25 cellular contexts compared by ENCODE assay signal in the genomic region with DNA sequence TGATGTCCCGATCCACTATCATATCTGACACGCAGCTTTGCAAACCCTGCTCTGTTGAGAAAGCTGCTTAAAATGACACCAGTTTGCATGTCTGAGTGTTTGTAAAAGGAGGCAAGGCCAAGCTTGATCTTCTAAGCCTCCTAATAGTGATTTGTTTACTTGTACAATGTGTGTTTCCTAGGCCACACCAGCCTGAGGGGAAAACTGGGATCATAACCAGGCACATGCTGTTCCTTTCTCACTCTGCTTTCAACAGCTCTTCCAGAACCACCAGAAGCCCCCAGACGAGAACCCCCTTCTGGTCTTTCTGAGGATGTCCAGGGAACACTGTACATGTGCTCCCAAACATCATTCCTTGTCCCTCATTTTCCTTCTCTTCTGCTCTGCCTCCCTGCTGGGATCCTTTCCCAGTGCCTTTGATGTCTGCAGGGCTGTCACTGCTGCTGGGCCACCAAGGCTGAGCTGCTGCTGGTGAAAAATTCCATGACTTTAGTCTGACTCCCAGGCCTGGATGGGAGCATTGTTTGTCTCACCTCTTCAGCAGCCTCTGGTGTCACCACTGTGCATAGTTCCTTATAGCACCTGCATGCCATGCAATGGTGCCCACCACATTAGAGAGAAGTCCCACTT. TPM values are rescaled to one million over a fixed set of nuclear protein-coding genes. Genes with fewer than 3 reads are reported as not detected.
DNase-seq lines count a peak whose midpoint lies in the region; ATAC-seq and TF ChIP-seq lines count a peak whose summit lies in the region.
"Had no signal": no experiment of that assay in that cellular context is flagged by ENCODE, and none has a peak within 500 bp of the region (broad histone marks: within the 10 kb centered on the region; RNA-seq: fewer than 3 reads in every experiment).

No MANE protein-coding gene starts in this region.

- 17 to 32% methylated on average over 3 of the region's 3 CpGs for WGBS in esophagus squamous epithelium, 2 donors
- WGBS in mesodermal cell (ENCODE audit: insufficient coverage in 2 of 2), 2 experiments: 55 to 75% methylated on average over 1 to 2 of the region's 3 CpGs

- H3K4me3 ChIP-seq in esophagus squamous epithelium: no peak overlapping the region
- no peak overlapping the region for H3K4me3 ChIP-seq in mesodermal cell (ENCODE audit: extremely low read depth, insufficient read depth, low read length, poor library complexity, severe bottlenecking)
- H3K4me3 ChIP-seq in left lung: no peak overlapping the region
- H3K4me3 ChIP-seq: BLaER1 treated with 17β-estradiol and CSF1 and Interleukin-3, amounts not matched to agents 10 nM and 100 nM; esophagus muscularis mucosa; left ventricle myocardium inferior; tibial nerve had no signal

- TF ChIP-seq CTCF in esophagus squamous epithelium (IDR thresholded peaks at IDR 0.05) (no peak), left lung (IDR thresholded peaks at IDR 0.05) (no peak)

- intact Hi-C loops in Right ventricle myocardium superior (cut with DNase I) (no loop called here), left cardiac atrium (cut with DNase I) (no loop called here), esophagus squamous epithelium (cut with DNase I) (no loop called here), left lung (cut with DNase I) (no loop called here)

- no peak for TF ChIP-seq POLR2A in esophagus squamous epithelium (IDR thresholded peaks at IDR 0.05)

- ATAC-seq in Right ventricle myocardium superior (ENCODE audit: poor library complexity) (peak; percentile 53), left cardiac atrium (no peak), left lung (no peak)
- ATAC-seq: activated naive CD4-positive, alpha-beta T cell treated with anti-CD3 and anti-CD28 coated beads, Interleukin-2, amount 50 U/mL, for 72 hours; effector memory CD8-positive, alpha-beta T cell; WTC11 had no signal

- H3K36me3 ChIP-seq in esophagus squamous epithelium: no peaks in the 10 kb centered on the region
- H3K36me3 ChIP-seq in mesodermal cell (ENCODE audit: control insufficient read depth, insufficient read depth, low read length): no peaks in the 10 kb centered on the region
- H3K36me3 ChIP-seq in left lung: no peaks in the 10 kb centered on the region
- H3K36me3 ChIP-seq: BLaER1 treated with 17β-estradiol and CSF1 and Interleukin-3, amounts not matched to agents 10 nM and 100 nM; esophagus muscularis mucosa; left ventricle myocardium inferior; tibial nerve had no signal

- peaks cover 0 to 14% (median 0%) of the 10 kb centered on the region in 4 donors for H3K27me3 ChIP-seq in esophagus squamous epithelium
- peaks cover 0 to 30% of the 10 kb centered on the region in 2 donors for H3K27me3 ChIP-seq in left lung
- H3K27me3 ChIP-seq: BLaER1 treated with 17β-estradiol and CSF1 and Interleukin-3, amounts not matched to agents 10 nM and 100 nM; tibial nerve had no signal

- peak overlapping the region in 3 of 4 donors; percentile 43 to 80 (median 46) for H3K27ac ChIP-seq in esophagus squamous epithelium
- H3K27ac ChIP-seq in mesodermal cell (ENCODE audit: low read depth, low read length, severe bottlenecking): peak overlapping the region; percentile 96
- H3K27ac ChIP-seq in left lung: no peak overlapping the region
- H3K27ac ChIP-seq: BLaER1 treated with 17β-estradiol and CSF1 and Interleukin-3, amounts not matched to agents 10 nM and 100 nM; esophagus muscularis mucosa; HL-60; left ventricle myocardium inferior had no signal

- no peak for DNase-seq in Right ventricle myocardium superior
- DNase-seq in left cardiac atrium: no peak
- no peak for DNase-seq in esophagus squamous epithelium (lab: John Stamatoyannopoulos, UW)
- no peak for DNase-seq in left lung
- DNase-seq in HK-2 (ENCODE audit: unreplicated experiment): no peak
- DNase-seq in SHP77 (lab: John Stamatoyannopoulos, UW): no peak
- no peak for DNase-seq in HuH-7 (ENCODE audit: low spot score)
- DNase-seq: effector memory CD8-positive, alpha-beta T cell; GOT3; left ventricle myocardium inferior; NCI-H1436; NCI-H524 treated with DMSO at 0.1 percent for 48 hours; SK-N-SH; stimulated activated CD4-positive, alpha-beta T cell treated with anti-CD3 and anti-CD28 coated beads, Interleukin-2, amount 100 ng/mL, for 48 hours; stimulated activated naive CD4-positive, alpha-beta T cell treated with Interleukin-2 at 50 U/mL for 16 hours had no signal

- H3K4me1 ChIP-seq in esophagus squamous epithelium (peaks cover 0 to 56% (median 12%) of the 10 kb centered on the region in 3 donors), mesodermal cell (ENCODE audit: control insufficient read depth, insufficient read depth, low read length, poor library complexity, severe bottlenecking) (peaks cover 48% of the 10 kb centered on the region), left lung (peaks cover 0 to 6% of the 10 kb centered on the region in 2 donors)

- H3K9me3 ChIP-seq in esophagus squamous epithelium (no peaks in the 10 kb centered on the region), mesodermal cell (ENCODE audit: control insufficient read depth, low read length) (no peaks in the 10 kb centered on the region), left lung (no peaks in the 10 kb centered on the region)
- H3K9me3 ChIP-seq: BLaER1 treated with 17β-estradiol and CSF1 and Interleukin-3, amounts not matched to agents 10 nM and 100 nM; esophagus muscularis mucosa; left ventricle myocardium inferior; SK-N-SH; tibial nerve had no signal

RNA-seq across cellular contexts. Expression of a gene that starts 4.0 kb away (rescaled TPM):
- total RNA-seq in Right ventricle myocardium superior (0.13 TPM), left cardiac atrium (under 1 TPM in 1 of 2 donors, not detected in 1; 0.27 TPM), esophagus squamous epithelium (1 to 10 TPM in 1 of 4 donors, under 1 TPM in 1, not detected in 2; 0.41 to 2.9 TPM), left lung (not detected)
- polyA plus RNA-seq in mesodermal cell (2013, experiment 1 of 2): 35.6 TPM
- 24.1 TPM for polyA plus RNA-seq in mesodermal cell (2013, experiment 2 of 2)
- total RNA-seq: activated naive CD4-positive, alpha-beta T cell treated with anti-CD3 and anti-CD28 coated beads, Interleukin-2, amount 50 U/mL, for 72 hours; left ventricle myocardium inferior; MCF 10A; progenitor cell of endocrine pancreas; WTC11 had no signal
- polyA plus RNA-seq: IgD-negative memory B cell had no signal

RNA-seq across cellular contexts. Expression of a gene that starts 51.3 kb away (rescaled TPM):
- total RNA-seq in Right ventricle myocardium superior (11.9 TPM), left cardiac atrium (10 to 100 TPM; 14.8 to 16.5 TPM), esophagus squamous epithelium (10 to 100 TPM in 1 of 4 donors, 1 to 10 TPM in 3; 5.0 to 12.0 (median 5.9) TPM), left lung (10 to 100 TPM; 13.6 to 15.9 TPM)
- 18.0 TPM for polyA plus RNA-seq in mesodermal cell (2013, experiment 1 of 2)
- polyA plus RNA-seq in mesodermal cell (2013, experiment 2 of 2): 18.5 TPM

Comparison
In these comparisons a context has a peak if more than half of its experiments do, and no peak if none do; other contexts are left out.
1. H3K27ac ChIP-seq: peak in esophagus squamous epithelium (3 of 4) and mesodermal cell (single experiment); none in left lung (0 of 2).